ENCODE assay signal across 12 cellular contexts in the genomic region with DNA sequence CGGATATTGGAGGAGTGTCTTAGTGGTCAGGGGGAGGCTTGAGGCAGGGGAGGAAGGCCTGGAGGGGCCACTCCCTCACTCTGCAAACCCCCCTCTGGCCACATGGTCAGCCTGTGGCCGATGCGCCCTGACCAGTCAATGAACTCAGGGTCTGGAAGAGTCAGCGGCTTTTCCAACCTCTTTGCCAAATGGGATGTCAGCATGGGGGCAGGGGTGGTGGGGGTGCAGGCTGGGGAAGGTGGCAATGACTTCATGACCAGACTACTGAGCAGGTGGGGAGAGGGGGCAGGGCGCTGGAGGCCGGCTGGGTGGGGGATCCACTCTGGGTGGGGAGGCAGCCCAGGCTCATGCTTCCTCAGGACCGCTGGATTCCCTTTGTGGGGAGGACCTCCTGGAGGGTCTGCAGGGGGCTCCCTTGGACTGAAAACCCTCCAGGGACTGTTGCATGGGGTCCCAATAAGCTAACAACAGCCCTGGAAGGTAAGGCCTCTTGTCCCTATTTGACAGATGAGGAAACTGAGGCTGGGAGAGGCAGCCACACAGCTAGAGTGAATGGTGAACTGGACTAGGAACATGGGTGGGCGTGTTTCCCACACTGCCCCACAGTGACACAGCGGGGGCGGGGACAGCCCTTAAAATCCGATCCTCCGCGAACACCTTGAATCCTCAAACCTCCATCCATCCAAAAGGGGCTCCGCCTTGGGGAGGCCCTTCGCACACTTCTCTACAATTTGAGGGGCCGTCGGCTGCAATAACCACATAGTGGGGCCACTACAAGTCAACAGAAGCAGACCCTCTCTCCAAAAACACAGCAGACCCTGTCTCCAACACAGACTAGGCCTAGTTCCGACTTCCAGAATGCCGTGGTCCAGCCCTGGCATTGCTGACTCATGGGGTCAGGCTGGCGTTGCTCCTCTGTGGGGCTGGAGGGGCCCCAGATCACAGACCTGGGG.
DNase-seq lines count a peak whose midpoint lies in the region; ATAC-seq and TF ChIP-seq lines count a peak whose summit lies in the region.
"Had no signal": no experiment of that assay in that cellular context is flagged by ENCODE, and none has a peak within 500 bp of the region (broad histone marks: within the 10 kb centered on the region; RNA-seq: fewer than 3 reads in every experiment).

No MANE protein-coding gene starts in this region.

- intact Hi-C loops in Right ventricle myocardium superior (cut with DNase I) (no loop called here), Right ventricle myocardium inferior (cut with DNase I) (no loop called here), upper lobe of right lung (cut with DNase I) (loop anchor here (5.0 kb wide), 1 partner anchor 95 kb away; no protein-coding TSS in a partner anchor)

- H3K9ac ChIP-seq in muscle layer of colon (ENCODE audit: low read length), result no peak overlapping the region

- H3K4me3 ChIP-seq in muscle layer of colon (ENCODE audit: low read depth in 1 of 2, low read length in 2 of 2), result no peak overlapping the region
- no peak overlapping the region for H3K4me3 ChIP-seq in upper lobe of right lung

- H3K4me1 ChIP-seq in muscle layer of colon (ENCODE audit: insufficient read depth, low read length) (peaks cover 49% of the 10 kb centered on the region), upper lobe of right lung (peaks cover 41% of the 10 kb centered on the region)

- peak overlapping the region; percentile 70 for H3K27ac ChIP-seq in cingulate gyrus (ENCODE audit: low read depth, low read length)
- H3K27ac ChIP-seq in muscle layer of colon (ENCODE audit: low read depth, low read length), result peak overlapping the region; percentile 80
- peak overlapping the region; percentile 24 for H3K27ac ChIP-seq in upper lobe of right lung

- H3K27me3 ChIP-seq in muscle layer of colon (ENCODE audit: control insufficient read depth in 1 of 2, insufficient read depth in 2 of 2, low read length in 2 of 2) (no peaks in the 10 kb centered on the region), upper lobe of right lung (no peaks in the 10 kb centered on the region)

- H3K9me3 ChIP-seq in muscle layer of colon (ENCODE audit: low read length), result no peaks in the 10 kb centered on the region
- no peaks in the 10 kb centered on the region for H3K9me3 ChIP-seq in upper lobe of right lung

- H3K36me3 ChIP-seq in muscle layer of colon (ENCODE audit: insufficient read depth, low read length) (no peaks in the 10 kb centered on the region), upper lobe of right lung (no peaks in the 10 kb centered on the region)

- TF ChIP-seq CTCF in upper lobe of right lung (IDR thresholded peaks at IDR 0.05) (no peak), omental fat pad (IDR thresholded peaks at IDR 0.05) (no peak)

- ATAC-seq in Right ventricle myocardium superior (ENCODE audit: poor library complexity) (no peak), Right ventricle myocardium inferior (no peak), upper lobe of right lung (no peak), omental fat pad (ENCODE audit: low FRiP score) (no peak)
- ATAC-seq: right cardiac atrium had no signal

- peak; percentile 29 for DNase-seq in Right ventricle myocardium superior
- DNase-seq in Right ventricle myocardium inferior (ENCODE audit: missing footprints), result no peak
- DNase-seq in upper lobe of right lung, result no peak
- DNase-seq in omental fat pad (ENCODE audit: low spot score), result no peak
- no peak for DNase-seq in stimulated activated CD4-positive, alpha-beta T cell treated with anti-CD3 and anti-CD28 coated beads, Interleukin-12 subunit alpha, Interleukin-12 subunit beta, amount 100 ng/mL, for 4 hours
- no peak for DNase-seq in GM03348 (ENCODE audit: low spot score)
- DNase-seq: AML-193, NCI-H1048, SW 1271 had no signal

Comparison
In these comparisons a context has a peak if more than half of its experiments do, and no peak if none do; other contexts are left out.
1. H3K27ac ChIP-seq: peak in every context shown above with its lines; median percentile 80 in muscle layer of colon; 70 in cingulate gyrus; 24 in upper lobe of right lung.